8 cellular contexts compared by ENCODE assay signal in genomic region chr3:183385698-183386590, GRCh38. TPM values are rescaled to one million over a fixed set of nuclear protein-coding genes. Genes with fewer than 3 reads are reported as not detected.
DNase-seq lines count a peak whose midpoint lies in the region; ATAC-seq, FAIRE-seq and TF ChIP-seq lines count a peak whose summit lies in the region.

No MANE protein-coding gene starts in this region.

- intact Hi-C loops in pancreas (cut with DNase I), result loop anchor here (5.0 to 10.0 kb wide), 4 partner anchors 201 to 264 kb away; no protein-coding TSS in a partner anchor

- CTCF ChIA-PET in activated naive CD4-positive, alpha-beta T cell treated with anti-CD3 and anti-CD28 coated beads, Interleukin-2, amount 10 ng/mL, durations not matched to agents 7 days and 5 days (lab: Charles Lee), result interaction anchor here (0.7 to 6.9 kb wide), 13 partner anchors 18 to 669 kb away, joined by 3 to 202 read pairs (median 4); partner anchors contain the start of gene B3GNT5

- H3K4me3 Mint-ChIP-seq in activated naive CD4-positive, alpha-beta T cell treated with anti-CD3 and anti-CD28 coated beads, Interleukin-2, amount 10 ng/mL, durations not matched to agents 7 days and 5 days, result no peak overlapping the region

- H3K4me1 Mint-ChIP-seq in activated naive CD4-positive, alpha-beta T cell treated with anti-CD3 and anti-CD28 coated beads, Interleukin-2, amount 10 ng/mL, durations not matched to agents 7 days and 5 days, result peaks cover 2% of the 10 kb centered on the region

- 54 to 55% methylated on average over 11 of the region's 11 CpGs for WGBS in pancreas, 2 donors

- no peaks in the 10 kb centered on the region for H3K9me3 Mint-ChIP-seq in activated naive CD4-positive, alpha-beta T cell treated with anti-CD3 and anti-CD28 coated beads, Interleukin-2, amount 10 ng/mL, durations not matched to agents 7 days and 5 days

- peak overlapping the region in 2 of 4 donors; percentile 48 to 54 for H3K27ac ChIP-seq in pancreas

- no peaks in the 10 kb centered on the region for H3K36me3 Mint-ChIP-seq in activated naive CD4-positive, alpha-beta T cell treated with anti-CD3 and anti-CD28 coated beads, Interleukin-2, amount 10 ng/mL, durations not matched to agents 7 days and 5 days

- H3K9me3 ChIP-seq in pancreas, result no peaks in the 10 kb centered on the region

- DNase-seq in CD1c-positive myeloid dendritic cell (ENCODE audit: extremely low spot score) (peak; percentile 88), LHCN-M2 (ENCODE audit: low read depth) (peak; percentile 68), SHP77 treated with DMSO at 0.1 percent for 48 hours (lab: John Stamatoyannopoulos, UW) (peak; percentile 39), glomerular endothelial cell (ENCODE audit: extremely low read depth, low read depth, low spot score) (peak; percentile 44), pancreas (peak in 3 of 6 donors; percentile 31 to 71 (median 42)), NCI-H187 (lab: John Stamatoyannopoulos, UW) (no peak)
- peak; percentile 70 for DNase-seq in activated naive CD4-positive, alpha-beta T cell treated with anti-CD3 and anti-CD28 coated beads, Interleukin-2, amount 10 ng/mL, durations not matched to agents 7 days and 5 days

- no peak overlapping the region for H3K27ac Mint-ChIP-seq in activated naive CD4-positive, alpha-beta T cell treated with anti-CD3 and anti-CD28 coated beads, Interleukin-2, amount 10 ng/mL, durations not matched to agents 7 days and 5 days

- no peaks in the 10 kb centered on the region for H3K36me3 ChIP-seq in pancreas

- FAIRE-seq in pancreas (lab: Jason Lieb, UNC), result peak; percentile 76

- H3K4me3 ChIP-seq in pancreas, result no peak overlapping the region

- no peaks in the 10 kb centered on the region for H3K27me3 ChIP-seq in pancreas

- H3K4me1 ChIP-seq in pancreas, result peaks cover 0 to 6% (median 0%) of the 10 kb centered on the region in 3 donors

- ATAC-seq in GM19463 (IDR thresholded peaks at IDR 0.05; ENCODE audit: unreplicated experiment) (peak; percentile 73), pancreas (peak; percentile 82 to 92 (median 91))

- H3K27me3 Mint-ChIP-seq in activated naive CD4-positive, alpha-beta T cell treated with anti-CD3 and anti-CD28 coated beads, Interleukin-2, amount 10 ng/mL, durations not matched to agents 7 days and 5 days, result peaks cover 8% of the 10 kb centered on the region

- peak; percentile 38 to 71 (median 56) for TF ChIP-seq CTCF in pancreas (IDR thresholded peaks at IDR 0.05)

RNA-seq across cellular contexts. Expression of gene MCF2L2, which starts 42.5 kb away (rescaled TPM):
- total RNA-seq in LHCN-M2 (2014; rRNA removed) (0.13 and 0.23 TPM in 2 replicates), glomerular endothelial cell (3.1 and 3.6 TPM in 2 replicates), pancreas (1 to 10 TPM in 3 of 6 donors, under 1 TPM in 3; 0.54 to 2.0 (median 0.97) TPM)
- polyA plus RNA-seq in LHCN-M2 (2012), result 0.41 TPM
- 1 to 10 TPM in 1 of 2 donors, under 1 TPM in 1; 0.80 to 1.8 TPM for polyA plus RNA-seq in pancreas

Comparison
In these comparisons a context has a peak if more than half of its experiments do, and no peak if none do; other contexts are left out.
1. DNase-seq: peak in CD1c-positive myeloid dendritic cell (single experiment), LHCN-M2 (single experiment), SHP77 treated with DMSO at 0.1 percent for 48 hours (single experiment), activated naive CD4-positive, alpha-beta T cell treated with anti-CD3 and anti-CD28 coated beads, Interleukin-2, amount 10 ng/mL, durations not matched to agents 7 days and 5 days (single experiment) and glomerular endothelial cell (single experiment); none in NCI-H187 (0 of 2).